In the genomic region with DNA sequence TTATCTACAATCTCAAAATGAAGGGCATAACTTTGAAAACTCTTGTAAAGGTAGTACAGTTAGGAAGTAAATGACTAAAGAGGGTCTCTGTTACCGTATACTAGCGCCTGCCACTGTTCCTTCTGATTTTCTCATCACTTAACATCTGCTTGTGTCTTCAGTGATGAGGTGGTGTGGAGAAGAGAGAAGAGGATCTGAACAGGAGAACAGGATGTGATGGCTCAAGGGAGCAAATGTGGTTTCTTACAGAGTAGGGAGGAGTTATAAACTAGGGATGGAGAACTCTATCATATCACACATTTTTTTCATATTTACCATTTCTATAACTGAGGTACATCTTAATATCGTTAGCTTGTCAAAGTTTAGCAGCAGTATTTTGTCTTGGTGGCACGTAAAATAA, we compare ENCODE assay signal across 19 cellular contexts. TPM values are rescaled to one million over a fixed set of nuclear protein-coding genes. Genes with fewer than 3 reads are reported as not detected.
"Had no signal": no experiment of that assay in that cellular context is flagged by ENCODE, and none has a peak within 500 bp of the region (broad histone marks: within the 10 kb centered on the region; RNA-seq: fewer than 3 reads in every experiment).

No MANE protein-coding gene starts in this region.

- ATAC-seq: activated CD4-positive, CD25-positive, alpha-beta regulatory T cell treated with anti-CD3 and anti-CD28 coated beads, Interleukin-2, amount 50 U/mL, for 24 hours; body of pancreas; esophagus mucosa; left lung; naive thymus-derived CD4-positive, alpha-beta T cell; stimulated activated effector memory CD8-positive, alpha-beta T cell treated with anti-CD3 and anti-CD28 coated beads, Interleukin-12 subunit alpha, Interleukin-12 subunit beta, amount 100 ng/mL, for 72 hours had no signal

- H3K79me2 ChIP-seq: hepatocyte, parathyroid adenoma had no signal

- H3K27me3 Mint-ChIP-seq: activated naive CD4-positive, alpha-beta T cell treated with anti-CD3 and anti-CD28 coated beads, Interleukin-2, amount 10 ng/mL, durations not matched to agents 7 days and 5 days; naive thymus-derived CD4-positive, alpha-beta T cell had no signal

- H2AFZ ChIP-seq: hepatocyte, parathyroid adenoma had no signal

- H3K9me3 ChIP-seq: body of pancreas, colonic mucosa, left lung had no signal

- H3K4me2 ChIP-seq: hepatocyte had no signal

- H3K27ac ChIP-seq: body of pancreas, colonic mucosa, hepatocyte, left lung, parathyroid adenoma had no signal

- H3K36me3 ChIP-seq: colonic mucosa, left lung had no signal

- H3K27ac Mint-ChIP-seq: activated naive CD4-positive, alpha-beta T cell treated with anti-CD3 and anti-CD28 coated beads, Interleukin-2, amount 10 ng/mL, durations not matched to agents 7 days and 5 days; naive thymus-derived CD4-positive, alpha-beta T cell; stimulated activated effector memory CD8-positive, alpha-beta T cell treated with anti-CD3 and anti-CD28 coated beads, Interleukin-12 subunit alpha, Interleukin-12 subunit beta, amount 100 ng/mL, for 72 hours had no signal

- H3K4me1 ChIP-seq: colonic mucosa, parathyroid adenoma had no signal

- H3K9me3 Mint-ChIP-seq: activated naive CD4-positive, alpha-beta T cell treated with anti-CD3 and anti-CD28 coated beads, Interleukin-2, amount 10 ng/mL, durations not matched to agents 7 days and 5 days; naive thymus-derived CD4-positive, alpha-beta T cell; stimulated activated effector memory CD8-positive, alpha-beta T cell treated with anti-CD3 and anti-CD28 coated beads, Interleukin-12 subunit alpha, Interleukin-12 subunit beta, amount 100 ng/mL, for 72 hours had no signal

- H3K4me3 ChIP-seq: body of pancreas, colonic mucosa, hepatocyte, left lung had no signal

- H3K4me3 Mint-ChIP-seq: activated naive CD4-positive, alpha-beta T cell treated with anti-CD3 and anti-CD28 coated beads, Interleukin-2, amount 10 ng/mL, durations not matched to agents 7 days and 5 days; naive thymus-derived CD4-positive, alpha-beta T cell; stimulated activated effector memory CD8-positive, alpha-beta T cell treated with anti-CD3 and anti-CD28 coated beads, Interleukin-12 subunit alpha, Interleukin-12 subunit beta, amount 100 ng/mL, for 72 hours had no signal

- DNase-seq: activated CD4-positive, alpha-beta T cell treated with anti-CD3 and anti-CD28 coated beads, Interleukin-2, amount 50 U/mL, for 1 hour; activated naive CD4-positive, alpha-beta T cell treated with anti-CD3 and anti-CD28 coated beads, Interleukin-2, amount 10 ng/mL, durations not matched to agents 7 days and 5 days; amniotic stem cell; body of pancreas; caudate nucleus; colonic mucosa; islet precursor cell; left lung; naive thymus-derived CD4-positive, alpha-beta T cell had no signal

- H3K27me3 ChIP-seq: body of pancreas, colonic mucosa, hepatocyte, left lung had no signal

RNA-seq across cellular contexts. Expression of gene KCTD4, which starts 1.1 kb away (rescaled TPM):
- total RNA-seq: body of pancreas; esophagus mucosa; glomerular endothelial cell; left lung; mononuclear cell; naive thymus-derived CD4-positive, alpha-beta T cell; T-helper 2 cell treated with Interferon-gamma antibody and Interleukin-4, amounts not matched to agents 100 ng/mL and 5 ng/mL, for 36 hours; ureter had no signal
- polyA plus RNA-seq: naive thymus-derived CD4-positive, alpha-beta T cell; thymus had no signal
